Comparison of ENCODE assay signal across 1 cellular context in the genomic region with DNA sequence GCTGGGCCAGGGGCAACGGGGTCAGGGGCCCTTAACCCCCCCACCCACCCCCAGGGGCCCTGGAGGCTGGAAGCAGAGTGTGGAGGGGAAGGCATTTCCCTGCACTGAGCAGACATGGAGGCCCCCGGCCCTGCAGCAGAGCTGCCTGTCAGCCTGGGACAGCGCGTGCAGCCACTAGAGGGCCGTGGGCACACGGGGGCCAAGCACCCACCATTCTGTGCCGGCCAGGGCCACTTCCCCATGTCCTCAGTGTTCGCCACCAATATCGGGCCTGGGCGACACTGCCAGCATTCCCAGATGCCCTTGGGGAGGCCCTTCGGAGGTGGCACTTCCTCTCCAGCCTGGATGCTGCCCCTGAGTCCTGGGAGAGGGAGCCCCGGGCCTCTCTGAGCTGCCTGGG.
TF ChIP-seq lines count a peak whose summit lies in the region.

No MANE protein-coding gene starts in this region.

TF ChIP-seq in SK-N-SH, 30 proteins besides CTCF, POLR2A, EP300 and RAD21 (continued from another document):
- TF ChIP-seq MEF2A (IDR thresholded peaks at IDR 0.05; ENCODE audit: borderline replicate concordance, low read depth) (no peak), NFIC (IDR thresholded peaks at IDR 0.05; ENCODE audit: borderline replicate concordance) (no peak), TEAD4 (IDR thresholded peaks at IDR 0.05; ENCODE audit: borderline replicate concordance, insufficient read depth) (no peak), ZBTB33 (IDR thresholded peaks at IDR 0.05; ENCODE audit: borderline replicate concordance, low read depth) (no peak), GABPA (IDR thresholded peaks at IDR 0.05; ENCODE audit: low read depth) (no peak)
- TF ChIP-seq, protein P1, sequence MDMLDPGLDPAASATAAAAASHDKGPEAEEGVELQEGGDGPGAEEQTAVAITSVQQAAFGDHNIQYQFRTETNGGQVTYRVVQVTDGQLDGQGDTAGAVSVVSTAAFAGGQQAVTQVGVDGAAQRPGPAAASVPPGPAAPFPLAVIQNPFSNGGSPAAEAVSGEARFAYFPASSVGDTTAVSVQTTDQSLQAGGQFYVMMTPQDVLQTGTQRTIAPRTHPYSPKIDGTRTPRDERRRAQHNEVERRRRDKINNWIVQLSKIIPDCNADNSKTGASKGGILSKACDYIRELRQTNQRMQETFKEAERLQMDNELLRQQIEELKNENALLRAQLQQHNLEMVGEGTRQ (IDR thresholded peaks at IDR 0.05; ENCODE audit: borderline replicate concordance, low read depth, low read length), result no peak
